ENCODE assay signal across 28 cellular contexts in genomic region chr12:72089678-72090077, GRCh38.
A peak's percentile ranks its signal among the peaks of the same experiment; 100 is the strongest.
DNase-seq lines count a peak whose midpoint lies in the region; ATAC-seq and TF ChIP-seq lines count a peak whose summit lies in the region.
"Had no signal": no experiment of that assay in that cellular context is flagged by ENCODE, and none has a peak within 500 bp of the region (broad histone marks: within the 10 kb centered on the region; RNA-seq: fewer than 3 reads in every experiment).

No MANE protein-coding gene starts in this region.

- no peak overlapping the region for H2BK15ac ChIP-seq in mesendoderm (replicated peaks; ENCODE audit: low read depth)

- no peaks in the 10 kb centered on the region for H3K36me3 Mint-ChIP-seq in activated T-cell treated with anti-CD3 and anti-CD28 coated beads, Interleukin-2, amount 50 U/mL, for 24 hours (ENCODE audit: low read depth)

- no peak overlapping the region for H3K4me2 ChIP-seq in mesendoderm (ENCODE audit: low read length)
- H3K4me2 ChIP-seq: PC-9, smooth muscle cell had no signal

- no peak for TF ChIP-seq EP300 in gastroesophageal sphincter (IDR thresholded peaks at IDR 0.05)

- no peak for ATAC-seq in left lobe of liver
- ATAC-seq in gastroesophageal sphincter, result no peak
- ATAC-seq: right cardiac atrium, T-helper 17 cell, upper lobe of right lung had no signal

- H3K27ac ChIP-seq in mesendoderm (ENCODE audit: low read depth, low read length) (no peak overlapping the region), gastroesophageal sphincter (no peak overlapping the region)
- H3K27ac ChIP-seq: brain microvascular endothelial cell, C4-2B, esophagus muscularis mucosa, PC-9, upper lobe of right lung had no signal

- no peak for TF ChIP-seq POLR2A in gastroesophageal sphincter (IDR thresholded peaks at IDR 0.05)

- no peak overlapping the region for H4K5ac ChIP-seq in mesendoderm (ENCODE audit: low read length)

- no peak overlapping the region for H3K4ac ChIP-seq in mesendoderm (ENCODE audit: low read depth, low read length)

- no peaks in the 10 kb centered on the region for H3K4me1 Mint-ChIP-seq in activated T-cell treated with anti-CD3 and anti-CD28 coated beads, Interleukin-2, amount 50 U/mL, for 24 hours (ENCODE audit: low read depth)
- H3K4me1 Mint-ChIP-seq: activated CD4-positive, alpha-beta memory T cell treated with anti-CD3 and anti-CD28 coated beads, Interleukin-2, amount 10 ng/mL, durations not matched to agents 7 days and 5 days; T-helper 17 cell had no signal

- H3K9me3 Mint-ChIP-seq in activated T-cell treated with anti-CD3 and anti-CD28 coated beads, Interleukin-2, amount 50 U/mL, for 24 hours, result peaks cover 11% of the 10 kb centered on the region
- H3K9me3 Mint-ChIP-seq: HFFc6 had no signal

- no peak overlapping the region for H2AK5ac ChIP-seq in mesendoderm (ENCODE audit: low read length)

- H3K9ac ChIP-seq in mesendoderm (ENCODE audit: low read length), result no peak overlapping the region

- no peaks in the 10 kb centered on the region for H3K27me3 Mint-ChIP-seq in activated T-cell treated with anti-CD3 and anti-CD28 coated beads, Interleukin-2, amount 50 U/mL, for 24 hours
- H3K27me3 Mint-ChIP-seq: activated CD4-positive, alpha-beta memory T cell treated with anti-CD3 and anti-CD28 coated beads, Interleukin-2, amount 10 ng/mL, durations not matched to agents 7 days and 5 days; T-helper 17 cell had no signal

- H4K8ac ChIP-seq in mesendoderm (ENCODE audit: low read depth, low read length), result no peak overlapping the region

- no peaks in the 10 kb centered on the region for H3K36me3 ChIP-seq in mesendoderm (ENCODE audit: control insufficient read depth, insufficient read depth, low read length)
- no peaks in the 10 kb centered on the region for H3K36me3 ChIP-seq in gastroesophageal sphincter
- H3K36me3 ChIP-seq: brain microvascular endothelial cell, esophagus muscularis mucosa, upper lobe of right lung had no signal

- H3K27ac Mint-ChIP-seq in activated T-cell treated with anti-CD3 and anti-CD28 coated beads, Interleukin-2, amount 50 U/mL, for 24 hours, result no peak overlapping the region
- H3K27ac Mint-ChIP-seq: activated CD4-positive, alpha-beta memory T cell treated with anti-CD3 and anti-CD28 coated beads, Interleukin-2, amount 10 ng/mL, durations not matched to agents 7 days and 5 days; activated T-helper 2 cell treated with anti-CD3 and anti-CD28 coated beads, Interferon-gamma antibody, Interleukin-2, Interleukin-4, amounts not matched to agents 10 μg/mL and 5 μg/mL and 100 μg/mL, durations not matched to agents 14 hours and 24 hours and 36 hours; HFFc6; T-helper 17 cell had no signal

- no peak for TF ChIP-seq CTCF in gastroesophageal sphincter (IDR thresholded peaks at IDR 0.05)

- peaks cover 2% of the 10 kb centered on the region for H3K4me1 ChIP-seq in mesendoderm (ENCODE audit: control insufficient read depth, low read depth, low read length)
- H3K4me1 ChIP-seq in gastroesophageal sphincter, result no peaks in the 10 kb centered on the region
- H3K4me1 ChIP-seq: esophagus muscularis mucosa, upper lobe of right lung had no signal

- no peaks in the 10 kb centered on the region for H3K79me1 ChIP-seq in mesendoderm (ENCODE audit: low read length)

- no peak overlapping the region for H2BK5ac ChIP-seq in mesendoderm (ENCODE audit: low read length)

- no peaks in the 10 kb centered on the region for H3K27me3 ChIP-seq in mesendoderm (ENCODE audit: insufficient read depth, low read length, poor library complexity)
- H3K27me3 ChIP-seq in gastroesophageal sphincter, result no peaks in the 10 kb centered on the region
- H3K27me3 ChIP-seq: brain microvascular endothelial cell, esophagus muscularis mucosa, upper lobe of right lung had no signal

- no peak overlapping the region for H3K4me3 ChIP-seq in mesendoderm (ENCODE audit: low read length)
- no peak overlapping the region for H3K4me3 ChIP-seq in gastroesophageal sphincter
- H3K4me3 ChIP-seq: esophagus muscularis mucosa, PC-9, smooth muscle cell, upper lobe of right lung had no signal

- no peaks in the 10 kb centered on the region for H3K79me2 ChIP-seq in mesendoderm (ENCODE audit: control insufficient read depth, insufficient read depth, low read length)

- H3K9me3 ChIP-seq in gastroesophageal sphincter, result peaks cover 0 to 16% (median 0%) of the 10 kb centered on the region in 3 donors
- H3K9me3 ChIP-seq: upper lobe of right lung had no signal

- no peak overlapping the region for H2BK120ac ChIP-seq in mesendoderm (ENCODE audit: low read depth, low read length)

- no peak overlapping the region for H3K23ac ChIP-seq in mesendoderm (ENCODE audit: low read length)

- H3K4me3 Mint-ChIP-seq in activated T-cell treated with anti-CD3 and anti-CD28 coated beads, Interleukin-2, amount 50 U/mL, for 24 hours, result no peak overlapping the region
- H3K4me3 Mint-ChIP-seq: activated CD4-positive, alpha-beta memory T cell treated with anti-CD3 and anti-CD28 coated beads, Interleukin-2, amount 10 ng/mL, durations not matched to agents 7 days and 5 days; HFFc6; T-helper 17 cell had no signal

- DNase-seq in NCI-H510A treated with DMSO at 0.1 percent for 48 hours (lab: John Stamatoyannopoulos, UW) (peak; percentile 60), NCI-H510A (lab: John Stamatoyannopoulos, UW) (no peak), NCI-H146 treated with DMSO at 0.1 percent for 48 hours (lab: John Stamatoyannopoulos, UW; ENCODE audit: unreplicated experiment) (peak; percentile 71), NCI-H748 (lab: John Stamatoyannopoulos, UW; ENCODE audit: unreplicated experiment) (peak; percentile 92), mesendoderm (no peak), left lobe of liver (ENCODE audit: low spot score) (no peak)
- no peak for DNase-seq in activated T-cell treated with anti-CD3 and anti-CD28 coated beads, Interleukin-2, amount 50 U/mL, for 24 hours
- DNase-seq: activated CD4-positive, alpha-beta memory T cell treated with anti-CD3 and anti-CD28 coated beads, Interleukin-2, amount 10 ng/mL, durations not matched to agents 7 days and 5 days; activated CD4-positive, CD25-positive, alpha-beta regulatory T cell treated with anti-CD3 and anti-CD28 coated beads, Interleukin-2, amount 50 U/mL, for 72 hours; activated naive CD4-positive, alpha-beta T cell treated with anti-CD3 and anti-CD28 coated beads, Interleukin-2, amount 50 U/mL, for 16 hours; amniotic stem cell; brain microvascular endothelial cell; foreskin fibroblast; head of caudate nucleus; HFFc6; kidney; NCI-H1694; NCI-H446; PC-9; right cardiac atrium; stimulated activated naive CD4-positive, alpha-beta T cell treated with Interleukin-2 at 50 U/mL for 16 hours; T-helper 17 cell; upper lobe of right lung had no signal

- H3K56ac ChIP-seq in mesendoderm (ENCODE audit: low read length), result no peak overlapping the region

- H3K18ac ChIP-seq in mesendoderm (ENCODE audit: low read length), result no peak overlapping the region

Comparison
In these comparisons a context has a peak if more than half of its experiments do, and no peak if none do; other contexts are left out.
1. DNase-seq: peak in NCI-H510A treated with DMSO at 0.1 percent for 48 hours (single experiment), NCI-H146 treated with DMSO at 0.1 percent for 48 hours (single experiment) and NCI-H748 (single experiment); none in NCI-H510A (single experiment), mesendoderm (single experiment), activated T-cell treated with anti-CD3 and anti-CD28 coated beads, Interleukin-2, amount 50 U/mL, for 24 hours (single experiment) and left lobe of liver (single experiment).